9 cellular contexts compared by ENCODE assay signal in the genomic region with DNA sequence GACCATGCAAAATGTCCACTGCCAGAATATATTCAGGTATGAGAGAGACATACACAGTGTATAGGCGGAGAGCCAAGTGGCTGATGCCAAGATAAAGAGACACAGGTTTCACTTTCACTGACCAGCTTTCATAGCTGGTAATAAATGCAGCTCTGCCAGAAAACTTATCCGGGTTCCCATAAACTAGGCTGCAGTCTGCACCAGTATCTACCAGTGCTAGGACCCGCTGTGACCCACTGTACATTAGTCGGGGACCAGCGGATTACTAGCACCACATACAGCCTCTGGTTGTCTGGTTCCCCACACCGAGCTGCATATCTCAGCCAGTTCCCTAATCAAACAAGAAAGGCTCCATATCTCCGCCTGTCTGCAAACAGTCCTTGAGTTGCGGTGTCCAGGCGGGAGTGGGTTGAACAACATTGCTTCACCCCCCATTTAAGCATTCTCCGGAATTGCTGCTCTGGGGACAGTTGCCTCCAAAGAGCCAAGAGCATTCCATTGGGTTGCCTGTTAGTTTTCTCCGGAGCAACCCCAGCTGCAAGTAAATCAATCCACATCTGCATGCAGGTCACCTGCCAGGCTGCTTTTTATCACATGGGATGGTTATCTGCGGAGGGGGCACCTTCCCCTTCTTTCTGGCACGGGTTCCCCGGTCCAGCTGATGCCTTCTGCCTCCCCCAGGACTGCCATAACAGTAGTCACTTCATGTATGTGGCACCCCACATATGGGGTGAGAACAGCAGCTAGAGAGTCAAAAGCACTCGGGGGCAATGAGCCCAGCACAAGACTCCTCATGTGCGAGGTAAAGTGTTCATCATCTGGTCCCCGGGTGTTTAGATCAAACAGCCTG. TPM values are rescaled to one million over a fixed set of nuclear protein-coding genes. Genes with fewer than 3 reads are reported as not detected.
DNase-seq lines count a peak whose midpoint lies in the region; ATAC-seq and TF ChIP-seq lines count a peak whose summit lies in the region.
"Had no signal": no experiment of that assay in that cellular context is flagged by ENCODE, and none has a peak within 500 bp of the region (broad histone marks: within the 10 kb centered on the region; RNA-seq: fewer than 3 reads in every experiment).

No MANE protein-coding gene starts in this region.

- H3K36me3 ChIP-seq in SK-N-SH (replicated peaks in 1 of 2; ENCODE audit: control insufficient read depth in 1 of 2, insufficient read depth in 2 of 2, low read length in 1 of 2) (peaks cover 0 to 3% of the 10 kb centered on the region in 2 experiments), gastroesophageal sphincter (no peaks in the 10 kb centered on the region), gastrocnemius medialis (no peaks in the 10 kb centered on the region)

- TF ChIP-seq POLR2A in gastroesophageal sphincter (IDR thresholded peaks at IDR 0.05) = no peak
- no peak for TF ChIP-seq POLR2A in gastrocnemius medialis (IDR thresholded peaks at IDR 0.05)

- H3K4me2 ChIP-seq in SK-N-SH = peak overlapping the region; percentile 86

- no peaks in the 10 kb centered on the region for H3F3A ChIP-seq in SK-N-SH (replicated peaks; ENCODE audit: insufficient read depth)

- H3K9me2 ChIP-seq in SK-N-SH = no peaks in the 10 kb centered on the region

- peak overlapping the region; percentile 80 for H2AFZ ChIP-seq in SK-N-SH (ENCODE audit: low read depth)

- WGBS in SK-N-SH (ENCODE audit: low lambda C conversion rate) = 29% methylated on average over 14 of the region's 17 CpGs
- 25 to 43% methylated on average over 4 of the region's 17 CpGs for WGBS in gastroesophageal sphincter (ENCODE audit: low coverage in 1 of 2), 2 donors

- H3K79me2 ChIP-seq in SK-N-SH (ENCODE audit: insufficient read depth) = no peaks in the 10 kb centered on the region

- H3K27ac ChIP-seq in SK-N-SH (ENCODE audit: low read depth in 2 of 2, low read length in 1 of 2) (peak overlapping the region in 1 of 2 experiments; percentile 100; a peak in 2 of 4 replicates), gastroesophageal sphincter (peak overlapping the region in 2 of 4 donors; percentile 19 to 24), gastrocnemius medialis (no peak overlapping the region)

- TF ChIP-seq EP300 in SK-N-SH (IDR thresholded peaks at IDR 0.05; ENCODE audit: borderline replicate concordance in 1 of 2, low read depth in 1 of 2, low read length in 1 of 2) = no peak; a peak in 1 of 4 replicates
- no peak for TF ChIP-seq EP300 in gastroesophageal sphincter (IDR thresholded peaks at IDR 0.05)

- no peaks in the 10 kb centered on the region for H4K20me1 ChIP-seq in SK-N-SH (ENCODE audit: insufficient read depth)

- peak overlapping the region; percentile 50 to 61 for H3K4me3 ChIP-seq in SK-N-SH (ENCODE audit: low read depth in 2 of 2, low read length in 1 of 2)
- peak overlapping the region in 1 of 2 donors; percentile 40 for H3K4me3 ChIP-seq in gastroesophageal sphincter
- H3K4me3 ChIP-seq in gastrocnemius medialis = peak overlapping the region in 3 of 4 donors; percentile 1 to 21 (median 14)

- in situ Hi-C loops in gastrocnemius medialis (cut with MboI; ENCODE audit: low sequenced_read_pairs in 4 of 4) = no loop called here

- ATAC-seq in gastroesophageal sphincter (peak; percentile 33), gastrocnemius medialis (peak in 1 of 2 donors; percentile 44), HG02763 (IDR thresholded peaks at IDR 0.05; ENCODE audit: unreplicated experiment) (no peak)

- no peak; the same call in 1 of the 2 replicates for TF ChIP-seq RAD21 in SK-N-SH (IDR thresholded peaks at IDR 0.05; ENCODE audit: low read length)

- H3K9me3 ChIP-seq in SK-N-SH = no peaks in the 10 kb centered on the region
- H3K9me3 ChIP-seq in gastroesophageal sphincter = no peaks in the 10 kb centered on the region
- H3K9me3 ChIP-seq in gastrocnemius medialis = no peaks in the 10 kb centered on the region

- no peak for TF ChIP-seq CTCF in SK-N-SH (IDR thresholded peaks at IDR 0.05)
- no peak for TF ChIP-seq CTCF in gastroesophageal sphincter (IDR thresholded peaks at IDR 0.05)
- TF ChIP-seq CTCF in gastrocnemius medialis (IDR thresholded peaks at IDR 0.05 in 4 of 5, conservative IDR thresholded peaks at IDR 0.05 in 1 of 5) = no peak

- CTCF ChIA-PET in SK-N-SH (lab: Yijun Ruan, JAX) = interaction anchor here (0.7 to 3.8 kb wide), 5 partner anchors 19 to 1214 kb away, joined by 3 to 20 read pairs (median 7); a partner anchor contains a TSS

- DNase-seq in GM03348 (ENCODE audit: low spot score) (peak; percentile 32), SK-N-SH (peak; percentile 30), gastrocnemius medialis (no peak), cerebellar cortex (ENCODE audit: low spot score) (no peak), NCI-H187 treated with DMSO at 0.1 percent for 48 hours (lab: John Stamatoyannopoulos, UW) (no peak)
- no peak for DNase-seq in stimulated activated CD4-positive, alpha-beta T cell treated with anti-CD3 and anti-CD28 coated beads, Interleukin-4, amount 100 ng/mL, for 24 hours

- H3K4me1 ChIP-seq in SK-N-SH (ENCODE audit: control insufficient read depth in 1 of 2, insufficient read depth in 2 of 2, low read depth in 1 of 2, low read length in 1 of 2) = peaks cover 16 to 59% of the 10 kb centered on the region in 2 experiments; a peak in 2 of 4 replicates
- peaks cover 0 to 31% (median 25%) of the 10 kb centered on the region in 3 donors for H3K4me1 ChIP-seq in gastroesophageal sphincter
- peaks cover 0 to 9% of the 10 kb centered on the region in 2 donors for H3K4me1 ChIP-seq in gastrocnemius medialis

- no peaks in the 10 kb centered on the region for H3K27me3 ChIP-seq in SK-N-SH (ENCODE audit: insufficient read depth)
- H3K27me3 ChIP-seq in gastroesophageal sphincter = no peaks in the 10 kb centered on the region
- H3K27me3 ChIP-seq in gastrocnemius medialis = no peaks in the 10 kb centered on the region

- POLR2A ChIA-PET in SK-N-SH (lab: Yijun Ruan, JAX) = interaction anchor here (0.6 to 4.8 kb wide), 10 partner anchors 9 to 112 kb away, joined by 3 to 50 read pairs (median 4); a partner anchor contains a TSS

- H3K9ac ChIP-seq in SK-N-SH = no peak overlapping the region

- intact Hi-C loops in gastrocnemius medialis (cut with DNase I; ENCODE audit: low total_unique reads) = no loop called here

TF ChIP-seq in SK-N-SH, 30 proteins besides CTCF, POLR2A, EP300 and RAD21 (continues in another document):
- TF ChIP-seq GATA2 (CRISPR knock-in tag; IDR thresholded peaks at IDR 0.05) = peak; percentile 50
- no peak; the same call in 1 of the 2 replicates for TF ChIP-seq RCOR1 (IDR thresholded peaks at IDR 0.05; ENCODE audit: low read length)
- TF ChIP-seq MEF2A (IDR thresholded peaks at IDR 0.05; ENCODE audit: borderline replicate concordance, low read depth) = no peak
- TF ChIP-seq, protein P1, sequence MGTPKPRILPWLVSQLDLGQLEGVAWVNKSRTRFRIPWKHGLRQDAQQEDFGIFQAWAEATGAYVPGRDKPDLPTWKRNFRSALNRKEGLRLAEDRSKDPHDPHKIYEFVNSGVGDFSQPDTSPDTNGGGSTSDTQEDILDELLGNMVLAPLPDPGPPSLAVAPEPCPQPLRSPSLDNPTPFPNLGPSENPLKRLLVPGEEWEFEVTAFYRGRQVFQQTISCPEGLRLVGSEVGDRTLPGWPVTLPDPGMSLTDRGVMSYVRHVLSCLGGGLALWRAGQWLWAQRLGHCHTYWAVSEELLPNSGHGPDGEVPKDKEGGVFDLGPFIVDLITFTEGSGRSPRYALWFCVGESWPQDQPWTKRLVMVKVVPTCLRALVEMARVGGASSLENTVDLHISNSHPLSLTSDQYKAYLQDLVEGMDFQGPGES (IDR thresholded peaks at IDR 0.05; ENCODE audit: low read depth, low read length) = no peak
- TF ChIP-seq, protein P2, sequence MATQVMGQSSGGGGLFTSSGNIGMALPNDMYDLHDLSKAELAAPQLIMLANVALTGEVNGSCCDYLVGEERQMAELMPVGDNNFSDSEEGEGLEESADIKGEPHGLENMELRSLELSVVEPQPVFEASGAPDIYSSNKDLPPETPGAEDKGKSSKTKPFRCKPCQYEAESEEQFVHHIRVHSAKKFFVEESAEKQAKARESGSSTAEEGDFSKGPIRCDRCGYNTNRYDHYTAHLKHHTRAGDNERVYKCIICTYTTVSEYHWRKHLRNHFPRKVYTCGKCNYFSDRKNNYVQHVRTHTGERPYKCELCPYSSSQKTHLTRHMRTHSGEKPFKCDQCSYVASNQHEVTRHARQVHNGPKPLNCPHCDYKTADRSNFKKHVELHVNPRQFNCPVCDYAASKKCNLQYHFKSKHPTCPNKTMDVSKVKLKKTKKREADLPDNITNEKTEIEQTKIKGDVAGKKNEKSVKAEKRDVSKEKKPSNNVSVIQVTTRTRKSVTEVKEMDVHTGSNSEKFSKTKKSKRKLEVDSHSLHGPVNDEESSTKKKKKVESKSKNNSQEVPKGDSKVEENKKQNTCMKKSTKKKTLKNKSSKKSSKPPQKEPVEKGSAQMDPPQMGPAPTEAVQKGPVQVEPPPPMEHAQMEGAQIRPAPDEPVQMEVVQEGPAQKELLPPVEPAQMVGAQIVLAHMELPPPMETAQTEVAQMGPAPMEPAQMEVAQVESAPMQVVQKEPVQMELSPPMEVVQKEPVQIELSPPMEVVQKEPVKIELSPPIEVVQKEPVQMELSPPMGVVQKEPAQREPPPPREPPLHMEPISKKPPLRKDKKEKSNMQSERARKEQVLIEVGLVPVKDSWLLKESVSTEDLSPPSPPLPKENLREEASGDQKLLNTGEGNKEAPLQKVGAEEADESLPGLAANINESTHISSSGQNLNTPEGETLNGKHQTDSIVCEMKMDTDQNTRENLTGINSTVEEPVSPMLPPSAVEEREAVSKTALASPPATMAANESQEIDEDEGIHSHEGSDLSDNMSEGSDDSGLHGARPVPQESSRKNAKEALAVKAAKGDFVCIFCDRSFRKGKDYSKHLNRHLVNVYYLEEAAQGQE (IDR thresholded peaks at IDR 0.05; ENCODE audit: low read depth, low read length) = no peak
- no peak for TF ChIP-seq CHD2 (IDR thresholded peaks at IDR 0.05; ENCODE audit: low read length, partially characterized antibody)
- TF ChIP-seq RFX5 (IDR thresholded peaks at IDR 0.05; ENCODE audit: low read length) = 0 out of 2 replicates have a peak, but pooled peaks have one; percentile 10
- 0 out of 2 replicates have a peak, but pooled peaks have one; percentile 14 for TF ChIP-seq TCF12 (IDR thresholded peaks at IDR 0.05)

RNA-seq across cellular contexts. Expression of a gene that starts 18.0 kb away (rescaled TPM):
- polyA plus RNA-seq in SK-N-SH (2012; rRNA removed) = 5.2 and 6.1 TPM in 2 replicates
- polyA plus RNA-seq in SK-N-SH (2012; cell fraction: cytosol; rRNA removed) = 7.7 and 7.8 TPM in 2 replicates
- polyA plus RNA-seq in SK-N-SH (2012; cell fraction: nucleus; rRNA removed) = 2.4 and 6.1 TPM in 2 replicates
- total RNA-seq in gastroesophageal sphincter = 10 to 100 TPM; 24.1 to 67.2 (median 55.4) TPM
- 10 to 100 TPM in 1 of 4 donors, 1 to 10 TPM in 3; 4.2 to 11.5 (median 5.2) TPM for total RNA-seq in gastrocnemius medialis

RNA-seq across cellular contexts. Expression of a gene that starts 21.3 kb away (rescaled TPM):
- 0.99 and 1.1 TPM in 2 replicates for polyA plus RNA-seq in SK-N-SH (2012; rRNA removed)
- 1.3 and 2.3 TPM in 2 replicates for polyA plus RNA-seq in SK-N-SH (2012; cell fraction: cytosol; rRNA removed)
- polyA plus RNA-seq in SK-N-SH (2012; cell fraction: nucleus; rRNA removed) = 2.1 and 2.7 TPM in 2 replicates
- total RNA-seq in gastroesophageal sphincter (10 to 100 TPM in 1 of 4 donors, 1 to 10 TPM in 3; 4.4 to 10.7 (median 6.7) TPM), gastrocnemius medialis (1 to 10 TPM; 2.0 to 9.4 (median 2.9) TPM)

RNA-seq across cellular contexts. Expression of a gene that starts 21.4 kb away (rescaled TPM):
- 0.03 TPM in 1 of 2 replicates, not detected in the other for polyA plus RNA-seq in SK-N-SH (2012; rRNA removed)
- 0.01 and 0.03 TPM in 2 replicates for polyA plus RNA-seq in SK-N-SH (2012; cell fraction: cytosol; rRNA removed)
- polyA plus RNA-seq in SK-N-SH (2012; cell fraction: nucleus; rRNA removed) = not detected in 2 replicates
- total RNA-seq in gastroesophageal sphincter (not detected), gastrocnemius medialis (not detected)
- total RNA-seq: myocyte had no signal

Comparison
In these comparisons a context has a peak if more than half of its experiments do, and no peak if none do; other contexts are left out.
1. DNase-seq: peak in GM03348 (single experiment) and SK-N-SH (single experiment); none in gastrocnemius medialis (0 of 2), stimulated activated CD4-positive, alpha-beta T cell treated with anti-CD3 and anti-CD28 coated beads, Interleukin-4, amount 100 ng/mL, for 24 hours (single experiment), cerebellar cortex (single experiment) and NCI-H187 treated with DMSO at 0.1 percent for 48 hours (single experiment).